Comparison of ENCODE assay signal across 27 cellular contexts in the genomic region with DNA sequence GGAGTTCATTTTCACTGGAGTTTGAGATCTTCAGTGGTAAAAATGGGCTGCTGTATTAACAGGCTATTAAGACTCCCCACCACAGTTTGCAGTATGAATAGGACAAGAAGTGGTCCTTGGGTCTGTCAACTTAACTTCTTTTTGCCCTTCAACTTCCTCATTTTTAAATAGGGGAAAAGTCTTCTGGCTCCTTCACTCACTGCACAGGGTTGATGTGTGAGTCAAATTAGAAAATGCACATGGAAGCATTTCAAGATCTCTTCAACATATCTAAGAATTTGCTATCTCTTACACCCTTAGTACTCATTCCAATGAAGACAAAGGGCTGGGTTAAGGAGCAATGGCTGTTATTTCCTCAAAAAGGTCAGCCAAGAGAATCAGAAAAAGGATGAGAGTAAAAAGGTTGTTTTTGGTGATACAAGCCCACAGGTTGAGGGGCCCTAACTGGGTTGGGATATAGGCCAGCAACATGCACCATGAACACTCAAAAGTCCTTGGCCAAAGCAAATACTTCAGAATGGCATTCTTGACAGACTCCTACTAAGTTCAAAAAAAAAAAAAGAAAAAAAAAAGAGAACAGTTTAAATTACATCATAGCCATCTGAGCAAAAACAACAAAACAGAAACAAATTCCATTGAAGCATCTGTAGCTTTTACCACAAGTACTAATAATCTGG. TPM values are rescaled to one million over a fixed set of nuclear protein-coding genes. Genes with fewer than 3 reads are reported as not detected.
DNase-seq lines count a peak whose midpoint lies in the region; ATAC-seq, FAIRE-seq and TF ChIP-seq lines count a peak whose summit lies in the region.
"Had no signal": no experiment of that assay in that cellular context is flagged by ENCODE, and none has a peak within 500 bp of the region (broad histone marks: within the 10 kb centered on the region; RNA-seq: fewer than 3 reads in every experiment).

No MANE protein-coding gene starts in this region.

- H3K36me3 ChIP-seq in endothelial cell of umbilical vein (ENCODE audit: control insufficient read depth in 2 of 2, extremely low read depth in 1 of 2, insufficient read depth in 2 of 2, low read length in 2 of 2) (no peaks in the 10 kb centered on the region), tibial nerve (peaks cover 0 to 5% (median 0%) of the 10 kb centered on the region in 3 donors)
- H3K36me3 ChIP-seq: neutrophil had no signal

- H3K27ac Mint-ChIP-seq in mesothelial cell of epicardium: peak overlapping the region; percentile 1
- no peak overlapping the region for H3K27ac Mint-ChIP-seq in effector memory CD8-positive, alpha-beta T cell
- H3K27ac Mint-ChIP-seq: activated naive CD8-positive, alpha-beta T cell; activated T-helper 17 cell treated with anti-CD3 and anti-CD28 coated beads, Interleukin-2, amount 50 U/mL, for 72 hours; B cell; brain; progenitor cell of endocrine pancreas; WTC11 had no signal

- dilution Hi-C loops in endothelial cell of umbilical vein (cut with MboI; ENCODE audit: extremely low pct_ligation_motif_present, low sequenced_read_pairs): no loop called here

- no peak overlapping the region for H3K4me3 Mint-ChIP-seq in mesothelial cell of epicardium
- H3K4me3 Mint-ChIP-seq in effector memory CD8-positive, alpha-beta T cell: no peak overlapping the region
- H3K4me3 Mint-ChIP-seq: activated naive CD8-positive, alpha-beta T cell; activated T-helper 17 cell treated with anti-CD3 and anti-CD28 coated beads, Interleukin-2, amount 50 U/mL, for 72 hours; B cell; brain; WTC11 had no signal

- no peaks in the 10 kb centered on the region for H3K79me2 ChIP-seq in endothelial cell of umbilical vein (ENCODE audit: control insufficient read depth, insufficient read depth, low read length)

- no peak for TF ChIP-seq EP300 in tibial nerve (IDR thresholded peaks at IDR 0.05)

- no peak for ATAC-seq in effector memory CD8-positive, alpha-beta T cell (replicated peaks)
- ATAC-seq: activated T-helper 17 cell treated with anti-CD3 and anti-CD28 coated beads, Interleukin-2, amount 50 U/mL, for 72 hours; K562; SK-N-SH treated with all-trans-retinoic acid at 6 μM for 48 hours; WTC11 had no signal

- peaks cover 4% of the 10 kb centered on the region for H3K9me3 Mint-ChIP-seq in mesothelial cell of epicardium
- H3K9me3 Mint-ChIP-seq in effector memory CD8-positive, alpha-beta T cell: peaks cover 0 to 3% of the 10 kb centered on the region in 2 donors
- H3K9me3 Mint-ChIP-seq: activated T-helper 17 cell treated with anti-CD3 and anti-CD28 coated beads, Interleukin-2, amount 50 U/mL, for 72 hours had no signal

- intact Hi-C loops in endothelial cell of umbilical vein (cut with micrococcal nuclease): no loop called here

- H4K20me1 ChIP-seq in endothelial cell of umbilical vein (replicated peaks; ENCODE audit: control insufficient read depth, extremely low read depth, insufficient read depth, low read length): no peaks in the 10 kb centered on the region

- H3K4me1 ChIP-seq in endothelial cell of umbilical vein (ENCODE audit: control insufficient read depth, extremely low read depth, insufficient read depth, low read length) (no peaks in the 10 kb centered on the region), tibial nerve (peaks cover 0 to 23% (median 0%) of the 10 kb centered on the region in 4 donors)

- H3K4me3 ChIP-seq in endothelial cell of umbilical vein (replicated peaks in 1 of 3; ENCODE audit: insufficient read depth in 1 of 3, low read depth in 1 of 3, low read length in 3 of 3): no peak overlapping the region
- no peak overlapping the region for H3K4me3 ChIP-seq in tibial nerve
- H3K4me3 ChIP-seq: K562 had no signal

- H3K27me3 ChIP-seq in endothelial cell of umbilical vein (ENCODE audit: control insufficient read depth in 2 of 2, insufficient read depth in 2 of 2, low read length in 2 of 2): no peaks in the 10 kb centered on the region
- H3K27me3 ChIP-seq in tibial nerve: no peaks in the 10 kb centered on the region

- no peak overlapping the region for H3K9ac ChIP-seq in endothelial cell of umbilical vein (replicated peaks; ENCODE audit: extremely low read depth, insufficient read depth, low read length)

- peaks cover 3% of the 10 kb centered on the region for H3K9me1 ChIP-seq in endothelial cell of umbilical vein (replicated peaks; ENCODE audit: control insufficient read depth, extremely low read depth, insufficient read depth, low read length)

- POLR2A ChIA-PET in endothelial cell of umbilical vein (lab: Charles Lee): no interaction called here

- H3K9me3 ChIP-seq in endothelial cell of umbilical vein (replicated peaks; ENCODE audit: control insufficient read depth, insufficient read depth, low read length) (no peaks in the 10 kb centered on the region), tibial nerve (no peaks in the 10 kb centered on the region)
- H3K9me3 ChIP-seq: neutrophil had no signal

- CTCF ChIA-PET in endothelial cell of umbilical vein (lab: Charles Lee): interaction anchor here (0.7 to 2.5 kb wide), 3 partner anchors 12 to 1177 kb away, joined by 3 to 11 read pairs (median 8); partner anchors contain the start of gene PDE5A

- DNase-seq in SKM-1 treated with dmso at 0.1 percent for 144 hours (lab: John Stamatoyannopoulos, UW; ENCODE audit: unreplicated experiment) (peak; percentile 3), SKM-1 (lab: John Stamatoyannopoulos, UW; ENCODE audit: unreplicated experiment) (no peak), endothelial cell of umbilical vein (ENCODE audit: low read depth, low spot score) (peak; percentile 21), mesothelial cell of epicardium (ENCODE audit: low spot score in 2 of 2, unreplicated experiment in 2 of 2) (no peak), epidermal melanocyte (ENCODE audit: insufficient read length, low spot score) (no peak), amniotic stem cell (lab: John Stamatoyannopoulos, UW) (no peak), tibial nerve (ENCODE audit: low spot score in 2 of 2) (no peak)
- DNase-seq in effector memory CD8-positive, alpha-beta T cell: no peak
- DNase-seq: activated CD8-positive, alpha-beta memory T cell treated with anti-CD3 and anti-CD28 coated beads, Interleukin-2, amount 50 U/mL, for 48 hours; effector CD8-positive, alpha-beta T cell; glutamatergic neuron; kidney glomerular epithelial cell; MM.1S; NCI-H2171 treated with DMSO at 0.1 percent for 48 hours; NCI-H524 treated with DMSO at 0.1 percent for 48 hours; RPMI8226; stimulated activated CD8-positive, alpha-beta memory T cell treated with anti-CD3 and anti-CD28 coated beads, Interleukin-4, amount 100 ng/mL, for 48 hours; T-helper 9 cell had no signal

- no peak overlapping the region for H2AFZ ChIP-seq in endothelial cell of umbilical vein (ENCODE audit: low read depth, low read length)

- TF ChIP-seq POLR2A in endothelial cell of umbilical vein (IDR thresholded peaks at IDR 0.05; ENCODE audit: low read depth, low read length) (no peak), tibial nerve (IDR thresholded peaks at IDR 0.05) (no peak)

- H3K27me3 Mint-ChIP-seq in mesothelial cell of epicardium (ENCODE audit: low read depth): no peaks in the 10 kb centered on the region
- peaks cover 8 to 13% of the 10 kb centered on the region in 2 donors for H3K27me3 Mint-ChIP-seq in effector memory CD8-positive, alpha-beta T cell
- H3K27me3 Mint-ChIP-seq: brain, progenitor cell of endocrine pancreas had no signal

- H3K4me1 Mint-ChIP-seq in mesothelial cell of epicardium: peaks cover 9% of the 10 kb centered on the region
- no peaks in the 10 kb centered on the region for H3K4me1 Mint-ChIP-seq in effector memory CD8-positive, alpha-beta T cell (ENCODE audit: low read depth in 2 of 2)
- H3K4me1 Mint-ChIP-seq: activated T-helper 17 cell treated with anti-CD3 and anti-CD28 coated beads, Interleukin-2, amount 50 U/mL, for 72 hours; B cell had no signal

- TF ChIP-seq CTCF in endothelial cell of umbilical vein (IDR thresholded peaks at IDR 0.05; ENCODE audit: extremely low read depth in 1 of 2, insufficient read depth in 1 of 2, low read depth in 1 of 2, low read length in 2 of 2): no peak
- TF ChIP-seq CTCF in mesothelial cell of epicardium (IDR thresholded peaks at IDR 0.05; ENCODE audit: unreplicated experiment): no peak
- TF ChIP-seq CTCF in tibial nerve (IDR thresholded peaks at IDR 0.05): no peak

- H3K27ac ChIP-seq in endothelial cell of umbilical vein (ENCODE audit: insufficient read depth, low read depth, low read length) (no peak overlapping the region), tibial nerve (peak overlapping the region in 1 of 4 donors; percentile 37)
- H3K27ac ChIP-seq: neutrophil had no signal

- BruUV-seq in endothelial cell of umbilical vein (replicated peaks; lab: Mats Ljungman, UMichigan): no TSS peak

- no peak for FAIRE-seq in endothelial cell of umbilical vein (lab: Jason Lieb, UNC)
- FAIRE-seq: K562 had no signal

- H3K36me3 Mint-ChIP-seq in mesothelial cell of epicardium: peaks cover 4% of the 10 kb centered on the region
- H3K36me3 Mint-ChIP-seq in effector memory CD8-positive, alpha-beta T cell (ENCODE audit: insufficient read depth): no peaks in the 10 kb centered on the region

- H3K4me2 ChIP-seq in endothelial cell of umbilical vein (ENCODE audit: insufficient read depth, low read length): no peak overlapping the region

TF ChIP-seq in endothelial cell of umbilical vein, 7 proteins besides CTCF, POLR2A, EP300 and RAD21 (continues in another document):
- TF ChIP-seq JUN (IDR thresholded peaks at IDR 0.05; ENCODE audit: borderline replicate concordance, insufficient read depth, insufficient read length, low read depth) (no peak), FOS (IDR thresholded peaks at IDR 0.05; ENCODE audit: borderline replicate concordance, insufficient read depth, low read length) (no peak), GATA2 (IDR thresholded peaks at IDR 0.05; ENCODE audit: insufficient read depth, insufficient read length, low read depth, low read length) (no peak), EZH2 (IDR thresholded peaks at IDR 0.05; ENCODE audit: borderline replicate concordance, low read depth, low read length, severe bottlenecking) (no peak), MYC (IDR thresholded peaks at IDR 0.05; ENCODE audit: low read depth, low read length) (no peak), POLR2AphosphoS5 (IDR thresholded peaks at IDR 0.05; ENCODE audit: insufficient read depth, low read depth, low read length) (no peak)

RNA-seq across cellular contexts. Expression of gene PDE5A, which starts 13.4 kb away (rescaled TPM):
- total RNA-seq in endothelial cell of umbilical vein (2.3 and 3.2 TPM in 2 replicates), mesothelial cell of epicardium (24.2 to 27.4 TPM (median 27.1 TPM) in 3 replicates), tibial nerve (10 to 100 TPM; 15.7 to 36.7 (median 28.3) TPM)
- 0.59 and 0.73 TPM in 2 replicates for polyA plus RNA-seq in endothelial cell of umbilical vein
- 0.83 and 0.87 TPM in 2 replicates for polyA plus RNA-seq in endothelial cell of umbilical vein (2011; cell fraction: cytosol; rRNA removed)
- 2.5 and 3.6 TPM in 2 replicates for polyA plus RNA-seq in endothelial cell of umbilical vein (2011; cell fraction: nucleus; rRNA removed)
- 4.4 and 5.4 TPM in 2 replicates for polyA plus RNA-seq in endothelial cell of umbilical vein (2012)
- polyA minus RNA-seq in endothelial cell of umbilical vein: 4.0 and 5.0 TPM in 2 replicates
- 0.61 TPM for polyA minus RNA-seq in endothelial cell of umbilical vein (2011; cell fraction: cytosol; rRNA and poly(A)+ RNA removed)
- 9.8 and 20.4 TPM in 2 replicates for polyA minus RNA-seq in endothelial cell of umbilical vein (2011; cell fraction: nucleus; rRNA and poly(A)+ RNA removed)

Comparison
In these comparisons a context has a peak if more than half of its experiments do, and no peak if none do; other contexts are left out.
1. DNase-seq: peak in SKM-1 treated with dmso at 0.1 percent for 144 hours (single experiment) and endothelial cell of umbilical vein (single experiment); none in SKM-1 (single experiment), mesothelial cell of epicardium (0 of 2), epidermal melanocyte (single experiment), amniotic stem cell (single experiment), tibial nerve (0 of 2) and effector memory CD8-positive, alpha-beta T cell (0 of 3).